8 cellular contexts compared by ENCODE assay signal in the genomic region with DNA sequence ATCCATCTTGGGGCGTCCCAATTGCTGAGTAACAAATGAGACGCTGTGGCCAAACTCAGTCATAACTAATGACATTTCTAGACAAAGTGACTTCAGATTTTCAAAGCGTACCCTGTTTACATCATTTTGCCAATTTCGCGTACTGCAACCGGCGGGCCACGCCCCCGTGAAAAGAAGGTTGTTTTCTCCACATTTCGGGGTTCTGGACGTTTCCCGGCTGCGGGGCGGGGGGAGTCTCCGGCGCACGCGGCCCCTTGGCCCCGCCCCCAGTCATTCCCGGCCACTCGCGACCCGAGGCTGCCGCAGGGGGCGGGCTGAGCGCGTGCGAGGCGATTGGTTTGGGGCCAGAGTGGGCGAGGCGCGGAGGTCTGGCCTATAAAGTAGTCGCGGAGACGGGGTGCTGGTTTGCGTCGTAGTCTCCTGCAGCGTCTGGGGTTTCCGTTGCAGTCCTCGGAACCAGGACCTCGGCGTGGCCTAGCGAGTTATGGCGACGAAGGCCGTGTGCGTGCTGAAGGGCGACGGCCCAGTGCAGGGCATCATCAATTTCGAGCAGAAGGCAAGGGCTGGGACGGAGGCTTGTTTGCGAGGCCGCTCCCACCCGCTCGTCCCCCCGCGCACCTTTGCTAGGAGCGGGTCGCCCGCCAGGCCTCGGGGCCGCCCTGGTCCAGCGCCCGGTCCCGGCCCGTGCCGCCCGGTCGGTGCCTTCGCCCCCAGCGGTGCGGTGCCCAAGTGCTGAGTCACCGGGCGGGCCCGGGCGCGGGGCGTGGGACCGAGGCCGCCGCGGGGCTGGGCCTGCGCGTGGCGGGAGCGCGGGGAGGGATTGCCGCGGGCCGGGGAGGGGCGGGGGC. TPM values are rescaled to one million over a fixed set of nuclear protein-coding genes. Genes with fewer than 3 reads are reported as not detected.
DNase-seq lines count a peak whose midpoint lies in the region; ATAC-seq and TF ChIP-seq lines count a peak whose summit lies in the region.

A gene (plus strand): TSS at position 408 of the 848 bp plus-strand sequence. CDS start 77 bp downstream, at position 485.

- CTCF ChIA-PET in activated CD4-positive, alpha-beta T cell treated with anti-CD3 and anti-CD28 coated beads, Interleukin-2, amount 10 ng/mL, durations not matched to agents 7 days and 5 days (lab: Charles Lee): no interaction called here

- ATAC-seq in GM19372 (IDR thresholded peaks at IDR 0.05; ENCODE audit: low read depth, unreplicated experiment) (peak; percentile 91), HG03521 (IDR thresholded peaks at IDR 0.05; ENCODE audit: unreplicated experiment) (peak; percentile 92)

- H3K27ac ChIP-seq in C4-2B: peak within 1 kb of the TSS; percentile 85

- H3K9me3 Mint-ChIP-seq in activated CD4-positive, alpha-beta T cell treated with anti-CD3 and anti-CD28 coated beads, Interleukin-2, amount 10 ng/mL, durations not matched to agents 7 days and 5 days: no peaks in the 10 kb centered on the region

- H3K4me3 Mint-ChIP-seq in activated CD4-positive, alpha-beta T cell treated with anti-CD3 and anti-CD28 coated beads, Interleukin-2, amount 10 ng/mL, durations not matched to agents 7 days and 5 days: peak within 1 kb of the TSS; percentile 99

- peaks cover 68% of the 10 kb centered on the region for H3K4me1 Mint-ChIP-seq in activated CD4-positive, alpha-beta T cell treated with anti-CD3 and anti-CD28 coated beads, Interleukin-2, amount 10 ng/mL, durations not matched to agents 7 days and 5 days

- H3K27ac Mint-ChIP-seq in activated CD4-positive, alpha-beta T cell treated with anti-CD3 and anti-CD28 coated beads, Interleukin-2, amount 10 ng/mL, durations not matched to agents 7 days and 5 days: peak within 1 kb of the TSS; percentile 99

- H3K36me3 Mint-ChIP-seq in activated CD4-positive, alpha-beta T cell treated with anti-CD3 and anti-CD28 coated beads, Interleukin-2, amount 10 ng/mL, durations not matched to agents 7 days and 5 days (ENCODE audit: low read depth): peaks cover 33% of the 10 kb centered on the region

- POLR2A ChIA-PET in activated CD4-positive, alpha-beta T cell treated with anti-CD3 and anti-CD28 coated beads, Interleukin-2, amount 10 ng/mL, durations not matched to agents 7 days and 5 days (lab: Charles Lee): no interaction called here

- peak; percentile 98 for DNase-seq in NCI-H69 (lab: John Stamatoyannopoulos, UW)
- peak; percentile 96 for DNase-seq in activated CD4-positive, alpha-beta T cell treated with anti-CD3 and anti-CD28 coated beads, Interleukin-2, amount 10 ng/mL, durations not matched to agents 7 days and 5 days
- peak; percentile 41 for DNase-seq in cortex of kidney (lab: John Stamatoyannopoulos, UW)
- DNase-seq in left kidney (ENCODE audit: low read depth, low spot score): peak; percentile 98
- peak; percentile 95 for DNase-seq in stimulated activated CD4-positive, alpha-beta T cell treated with anti-CD3 and anti-CD28 coated beads, Interleukin-1b, Interleukin-23, amount 100 ng/mL, for 48 hours

- H3K27me3 Mint-ChIP-seq in activated CD4-positive, alpha-beta T cell treated with anti-CD3 and anti-CD28 coated beads, Interleukin-2, amount 10 ng/mL, durations not matched to agents 7 days and 5 days: no peaks in the 10 kb centered on the region

- no peak for TF ChIP-seq CTCF in C4-2B (conservative IDR thresholded peaks at IDR 0.05)

RNA-seq across cellular contexts. Expression of the gene that starts here (rescaled TPM):
- total RNA-seq in activated CD4-positive, alpha-beta T cell treated with anti-CD3 and anti-CD28 coated beads, Interleukin-2, amount 10 ng/mL, durations not matched to agents 7 days and 5 days: 100 to 1,000 TPM; 223 to 231 TPM

Comparison
In these comparisons a context has a peak if more than half of its experiments do, and no peak if none do; other contexts are left out.
1. Peak in every context shown above with its lines: DNase-seq, ATAC-seq and H3K27ac ChIP-seq.
2. DNase-seq: peak in every context shown above with its lines; median percentile 98 in NCI-H69; 98 in left kidney; 96 in activated CD4-positive, alpha-beta T cell treated with anti-CD3 and anti-CD28 coated beads, Interleukin-2, amount 10 ng/mL, durations not matched to agents 7 days and 5 days; 95 in stimulated activated CD4-positive, alpha-beta T cell treated with anti-CD3 and anti-CD28 coated beads, Interleukin-1b, Interleukin-23, amount 100 ng/mL, for 48 hours; 41 in cortex of kidney.